ENCODE assay signal across 24 cellular contexts in the genomic region with DNA sequence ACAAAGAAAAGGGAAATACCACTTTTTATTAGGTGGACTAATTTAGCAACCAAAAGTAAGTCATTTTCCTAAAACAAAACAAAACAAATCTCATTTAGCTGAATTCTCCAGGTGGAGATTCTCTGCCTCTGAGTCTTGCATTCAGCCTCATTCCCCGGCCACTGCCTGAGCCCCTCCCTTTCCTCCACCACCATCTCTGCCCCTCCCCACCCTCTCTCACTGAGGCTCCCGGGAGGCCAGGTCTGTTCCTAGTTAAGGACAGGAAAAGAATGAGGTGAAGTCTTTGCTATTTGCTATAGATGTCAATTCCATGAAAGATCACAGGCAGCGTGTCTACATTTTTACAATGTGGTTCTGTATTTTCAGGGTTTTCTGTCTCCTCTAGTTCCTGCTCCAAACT.
DNase-seq lines count a peak whose midpoint lies in the region; ATAC-seq, FAIRE-seq and TF ChIP-seq lines count a peak whose summit lies in the region.
"Had no signal": no experiment of that assay in that cellular context is flagged by ENCODE, and none has a peak within 500 bp of the region (broad histone marks: within the 10 kb centered on the region; RNA-seq: fewer than 3 reads in every experiment).

No MANE protein-coding gene starts in this region.

- no peak overlapping the region for H2AK5ac ChIP-seq in H9 (ENCODE audit: insufficient read length, low read length)
- no peak overlapping the region for H2AK5ac ChIP-seq in H1 (ENCODE audit: low read depth, low read length)
- no peak overlapping the region for H2AK5ac ChIP-seq in trophoblast cell (ENCODE audit: low read length)

- DNase-seq in H9 = peak; percentile 61
- DNase-seq in H1 (ENCODE audit: low read depth in 1 of 2, low spot score in 2 of 2) = no peak
- DNase-seq in islet precursor cell = peak; percentile 84
- DNase-seq in trophoblast cell = no peak
- no peak for DNase-seq in UCSD-AML1 (lab: John Stamatoyannopoulos, UW; ENCODE audit: unreplicated experiment)
- no peak for DNase-seq in lower leg skin (ENCODE audit: low spot score in 2 of 2)
- DNase-seq in left lung = no peak
- DNase-seq: ACHN; CD4-positive, alpha-beta T cell; COR-L47; DND-41; MV-4-11; NCI-H1105 treated with DMSO at 0.1 percent for 48 hours; NCI-H2029 treated with DMSO at 0.1 percent for 48 hours; NCI-H2171; NCI-H345; NCI-H524 treated with DMSO at 0.1 percent for 48 hours; PC-9; RPMI8226; SHP77 had no signal

- no peaks in the 10 kb centered on the region; a peak in 1 of 7 replicates for H3K36me3 Mint-ChIP-seq in H9 (ENCODE audit: insufficient read depth in 1 of 3, low read depth in 3 of 3)
- H3K36me3 Mint-ChIP-seq: IgD-negative memory B cell had no signal

- H3K4ac ChIP-seq in H9 (ENCODE audit: low read depth, low read length) (no peak overlapping the region), H1 (replicated peaks; ENCODE audit: insufficient read length, low read depth, low read length) (no peak overlapping the region), trophoblast cell (ENCODE audit: low read depth, low read length) (no peak overlapping the region)

- H3K79me1 ChIP-seq in H9 (ENCODE audit: insufficient read depth, low read depth, low read length, poor library complexity, severe bottlenecking) (no peaks in the 10 kb centered on the region), H1 (ENCODE audit: low read depth, low read length) (no peaks in the 10 kb centered on the region), trophoblast cell (ENCODE audit: low read length) (peaks cover 12% of the 10 kb centered on the region)

- H2BK120ac ChIP-seq in H9 (ENCODE audit: low read depth, low read length, poor library complexity, severe bottlenecking) (no peak overlapping the region), H1 (replicated peaks; ENCODE audit: low read depth, low read length) (no peak overlapping the region), trophoblast cell (ENCODE audit: insufficient read depth, low read length, poor library complexity) (no peak overlapping the region)

- H3K56ac ChIP-seq in H9 (ENCODE audit: insufficient read length, low read depth, low read length) (no peak overlapping the region), H1 (replicated peaks; ENCODE audit: insufficient read length, low read depth, low read length) (no peak overlapping the region)

- H3K18ac ChIP-seq in H9 (ENCODE audit: insufficient read length, low read depth, low read length) = no peak overlapping the region
- no peak overlapping the region for H3K18ac ChIP-seq in H1 (ENCODE audit: extremely low read depth, low read length)
- H3K18ac ChIP-seq in trophoblast cell (ENCODE audit: low read length) = no peak overlapping the region

- ATAC-seq in left lung = no peak
- ATAC-seq: HCT116 had no signal

- H4K8ac ChIP-seq in H9 (replicated peaks; ENCODE audit: insufficient read length, low read depth, low read length) (no peak overlapping the region), H1 (ENCODE audit: extremely low read depth, insufficient read depth, low read length) (no peak overlapping the region), trophoblast cell (ENCODE audit: low read depth, low read length) (no peak overlapping the region)

- CTCF ChIA-PET in H1 (lab: Charles Lee; ENCODE audit: partially characterized antibody) = interaction anchor here (1.3 kb wide), 1 partner anchor 18 kb away, joined by 4 read pairs; no protein-coding TSS in a partner anchor

- TF ChIP-seq CTCF in H9 (conservative IDR thresholded peaks at IDR 0.05) (no peak), H1 (IDR thresholded peaks at IDR 0.05; ENCODE audit: control extremely low read depth in 1 of 3, insufficient read depth in 1 of 3, low read depth in 1 of 3, low read length in 3 of 3) (no peak), lower leg skin (IDR thresholded peaks at IDR 0.05) (no peak), left lung (IDR thresholded peaks at IDR 0.05) (no peak)

- no peak overlapping the region for H4K12ac ChIP-seq in trophoblast cell (ENCODE audit: low read depth, low read length)

- H3K23me2 ChIP-seq in H9 (ENCODE audit: insufficient read length, low read depth, low read length, poor library complexity, severe bottlenecking) (no peaks in the 10 kb centered on the region), H1 (ENCODE audit: low read depth, low read length) (no peaks in the 10 kb centered on the region; the same call in 1 of the 2 replicates)

- H4K91ac ChIP-seq in H9 (ENCODE audit: insufficient read length, low read depth, low read length) (no peak overlapping the region), H1 (replicated peaks; ENCODE audit: insufficient read length, low read length) (no peak overlapping the region), trophoblast cell (ENCODE audit: low read depth, low read length) (no peak overlapping the region)

- peaks cover 7 to 9% of the 10 kb centered on the region in 2 experiments for H3K4me1 Mint-ChIP-seq in H9
- H3K4me1 Mint-ChIP-seq: IgD-negative memory B cell had no signal

- no peaks in the 10 kb centered on the region for H3K9me3 ChIP-seq in H9 (ENCODE audit: control insufficient read depth, low read depth, low read length)
- no peaks in the 10 kb centered on the region for H3K9me3 ChIP-seq in H1 (ENCODE audit: insufficient read depth in 2 of 2, low read depth in 1 of 2, low read length in 1 of 2)
- H3K9me3 ChIP-seq in trophoblast cell (ENCODE audit: insufficient read depth, low read depth, low read length) = no peaks in the 10 kb centered on the region
- H3K9me3 ChIP-seq in left lung = no peaks in the 10 kb centered on the region

- H3K9ac ChIP-seq in H9 (ENCODE audit: extremely low read depth, insufficient read length, low read length) = no peak overlapping the region
- no peak overlapping the region for H3K9ac ChIP-seq in H1 (replicated peaks in 1 of 4; ENCODE audit: extremely low read depth in 1 of 4, low read depth in 3 of 4, low read length in 3 of 4)
- no peak overlapping the region for H3K9ac ChIP-seq in trophoblast cell (ENCODE audit: low read length)
- H3K9ac ChIP-seq: BLaER1 had no signal

- H3K27me3 ChIP-seq in H9 (ENCODE audit: insufficient read depth, low read length) (no peaks in the 10 kb centered on the region), H1 (replicated peaks in 1 of 4; ENCODE audit: control insufficient read depth in 3 of 4, extremely low read depth in 1 of 4, insufficient read depth in 3 of 4, low read length in 3 of 4) (no peaks in the 10 kb centered on the region), trophoblast cell (ENCODE audit: insufficient read depth, low read length) (no peaks in the 10 kb centered on the region), left lung (no peaks in the 10 kb centered on the region)
- H3K27me3 ChIP-seq: BLaER1 had no signal

- peak overlapping the region; percentile 18 for H2AFZ ChIP-seq in H9 (ENCODE audit: low read length)
- H2AFZ ChIP-seq in H1 (ENCODE audit: low read length) = peak overlapping the region; percentile 68
- no peak overlapping the region for H2AFZ ChIP-seq in trophoblast cell (ENCODE audit: insufficient read depth, low read length, poor library complexity)
- H2AFZ ChIP-seq: PC-9 had no signal

- intact Hi-C loops in lower leg skin (cut with DNase I; ENCODE audit: low total_unique reads) = no loop called here
- intact Hi-C loops in left lung (cut with DNase I) = no loop called here

- H3K4me3 Mint-ChIP-seq in H9 = no peak overlapping the region
- H3K4me3 Mint-ChIP-seq: CD4-positive, alpha-beta T cell; IgD-negative memory B cell had no signal

- no peak overlapping the region for H3K27ac Mint-ChIP-seq in H9
- H3K27ac Mint-ChIP-seq: CD4-positive, alpha-beta T cell; IgD-negative memory B cell had no signal

- H3K36me3 ChIP-seq in H1 (ENCODE audit: control insufficient read depth in 2 of 4, insufficient read depth in 4 of 4, low read length in 3 of 4) (no peaks in the 10 kb centered on the region), trophoblast cell (ENCODE audit: control insufficient read depth in 1 of 2, insufficient read depth in 2 of 2, low read length in 2 of 2) (no peaks in the 10 kb centered on the region), left lung (no peaks in the 10 kb centered on the region)
- H3K36me3 ChIP-seq: BLaER1 had no signal

- no peak for TF ChIP-seq RAD21 in H1 (IDR thresholded peaks at IDR 0.05 in 1 of 2, conservative IDR thresholded peaks at IDR 0.05 in 1 of 2; ENCODE audit: low read depth in 2 of 2, low read length in 2 of 2)

- no peaks in the 10 kb centered on the region; the same call in 1 of the 2 replicates for H3K27me3 Mint-ChIP-seq in H9 (ENCODE audit: low read depth)
- H3K27me3 Mint-ChIP-seq: CD4-positive, alpha-beta T cell had no signal

- H4K20me1 ChIP-seq in H9 (ENCODE audit: control insufficient read depth, insufficient read depth, insufficient read length) = no peaks in the 10 kb centered on the region
- H4K20me1 ChIP-seq in H1 (replicated peaks in 1 of 2; ENCODE audit: control insufficient read depth in 1 of 2, insufficient read depth in 2 of 2, low read length in 2 of 2) = no peaks in the 10 kb centered on the region
- H4K20me1 ChIP-seq: BLaER1 had no signal

- POLR2A ChIA-PET in H1 (lab: Charles Lee; ENCODE audit: partially characterized antibody) = no interaction called here

- no peak overlapping the region for H3T11ph ChIP-seq in H9 (ENCODE audit: low read length)

- H3K14ac ChIP-seq in H9 (ENCODE audit: insufficient read depth, low read length) = no peak overlapping the region
- no peak overlapping the region for H3K14ac ChIP-seq in H1 (ENCODE audit: insufficient read length)
- no peak overlapping the region for H3K14ac ChIP-seq in trophoblast cell (ENCODE audit: low read length)

- no peak for TF ChIP-seq POLR2A in H1 (IDR thresholded peaks at IDR 0.05; ENCODE audit: control extremely low read depth in 1 of 2, low read depth in 2 of 2, low read length in 2 of 2)
- TF ChIP-seq POLR2A in lower leg skin (IDR thresholded peaks at IDR 0.05) = no peak

- H4K5ac ChIP-seq in H9 (ENCODE audit: insufficient read length, low read depth, low read length) (no peak overlapping the region), H1 (ENCODE audit: insufficient read length, low read depth, low read length) (no peak overlapping the region)

- H2BK5ac ChIP-seq in H9 (ENCODE audit: insufficient read length, low read length) = no peak overlapping the region
- no peak overlapping the region for H2BK5ac ChIP-seq in H1 (ENCODE audit: low read depth, low read length)
- no peak overlapping the region for H2BK5ac ChIP-seq in trophoblast cell (ENCODE audit: low read depth, low read length, poor library complexity)

- H2BK20ac ChIP-seq in H9 (ENCODE audit: low read depth, low read length, poor library complexity, severe bottlenecking) (no peak overlapping the region), H1 (ENCODE audit: low read length) (no peak overlapping the region)

- no peak for TF ChIP-seq EP300 in H1 (IDR thresholded peaks at IDR 0.05; ENCODE audit: borderline replicate concordance in 1 of 2, low read depth in 2 of 2, low read length in 2 of 2)

- H3K27ac ChIP-seq in H9 (ENCODE audit: insufficient read length, low read depth, low read length) (no peak overlapping the region), H1 (ENCODE audit: low read depth, low read length) (no peak overlapping the region), trophoblast cell (ENCODE audit: low read depth, low read length) (peak overlapping the region; percentile 90), left lung (no peak overlapping the region)
- H3K27ac ChIP-seq: BLaER1, PC-9 had no signal

- no peaks in the 10 kb centered on the region for H3K4me1 ChIP-seq in H9 (ENCODE audit: insufficient read depth, low read length)
- H3K4me1 ChIP-seq in H1 (replicated peaks in 1 of 4; ENCODE audit: control insufficient read depth in 3 of 4, insufficient read depth in 4 of 4, low read length in 3 of 4) = peaks cover 0 to 2% (median 0%) of the 10 kb centered on the region in 4 experiments; a peak in 1 of 7 replicates
- H3K4me1 ChIP-seq in trophoblast cell (ENCODE audit: control insufficient read depth in 1 of 2, insufficient read depth in 2 of 2, low read length in 2 of 2) = peaks cover 6 to 8% of the 10 kb centered on the region in 2 experiments
- no peaks in the 10 kb centered on the region for H3K4me1 ChIP-seq in left lung
- H3K4me1 ChIP-seq: BLaER1 had no signal

- H2BK12ac ChIP-seq in H9 (ENCODE audit: insufficient read length, low read depth, low read length) = no peak overlapping the region
- no peak overlapping the region for H2BK12ac ChIP-seq in H1 (ENCODE audit: low read depth, low read length)
- H2BK12ac ChIP-seq in trophoblast cell (ENCODE audit: low read length) = no peak overlapping the region

- H3K79me2 ChIP-seq in H9 (ENCODE audit: insufficient read depth, low read length) (no peaks in the 10 kb centered on the region), H1 (ENCODE audit: control insufficient read depth in 1 of 2, insufficient read depth in 2 of 2, low read length in 2 of 2) (no peaks in the 10 kb centered on the region), trophoblast cell (ENCODE audit: control insufficient read depth, insufficient read depth, low read length, poor library complexity) (peaks cover 2% of the 10 kb centered on the region)

- no peaks in the 10 kb centered on the region; a peak in 2 of 5 replicates for H3K9me3 Mint-ChIP-seq in H9

- H3K4me3 ChIP-seq in H1 (ENCODE audit: extremely low read depth in 1 of 4, insufficient read depth in 2 of 4, low read depth in 3 of 4, low read length in 4 of 4) (no peak overlapping the region), trophoblast cell (ENCODE audit: low read depth, low read length) (no peak overlapping the region), lower leg skin (ENCODE audit: low read depth, poor library complexity, severe bottlenecking) (no peak overlapping the region), left lung (no peak overlapping the region)
- H3K4me3 ChIP-seq: BLaER1, PC-9 had no signal

- H3K23ac ChIP-seq in H9 (ENCODE audit: insufficient read length, low read depth, low read length) (no peak overlapping the region), H1 (ENCODE audit: insufficient read length) (no peak overlapping the region), trophoblast cell (ENCODE audit: low read length) (no peak overlapping the region)

- WGBS in H9 (ENCODE audit: extremely low coverage, insufficient read length, low lambda C conversion rate) = no CpG with 5 or more reads among the region's 3 CpGs
- 60% methylated on average over 3 of the region's 3 CpGs; no CpG with 5 or more reads in 1 of the 2 experiments for WGBS in H1 (ENCODE audit: extremely low coverage in 1 of 2, insufficient coverage in 1 of 2, insufficient read length in 1 of 2, insufficient replicate concordance in 2 of 2, low coverage in 1 of 2, low lambda C conversion rate in 2 of 2, missing lambda C conversion rate in 1 of 2), 2 experiments
- no CpG with 5 or more reads among the region's 3 CpGs for WGBS in trophoblast cell (ENCODE audit: extremely low coverage, insufficient coverage, insufficient read length)
- 22 to 26% methylated on average over 3 of the region's 3 CpGs for WGBS in lower leg skin, 2 donors

- FAIRE-seq in H1 (lab: Jason Lieb, UNC) = peak; percentile 52
- FAIRE-seq: GM12891 had no signal

- H2BK15ac ChIP-seq in H9 (ENCODE audit: low read depth, low read length) (no peak overlapping the region), H1 (ENCODE audit: low read length) (no peak overlapping the region)

- H3K4me2 ChIP-seq in H9 (ENCODE audit: insufficient read depth, insufficient read length, low read length) (no peak overlapping the region), H1 (ENCODE audit: insufficient read depth in 1 of 2, low read depth in 2 of 2, low read length in 2 of 2) (no peak overlapping the region; a peak in 1 of 4 replicates), trophoblast cell (ENCODE audit: low read length) (no peak overlapping the region)
- H3K4me2 ChIP-seq: BLaER1, PC-9 had no signal

Comparison
In these comparisons a context has a peak if more than half of its experiments do, and no peak if none do; other contexts are left out.
1. DNase-seq: peak in H9 (single experiment) and islet precursor cell (single experiment); none in H1 (0 of 2), trophoblast cell (0 of 2), UCSD-AML1 (single experiment), lower leg skin (0 of 2) and left lung (0 of 2).